In the genomic region with DNA sequence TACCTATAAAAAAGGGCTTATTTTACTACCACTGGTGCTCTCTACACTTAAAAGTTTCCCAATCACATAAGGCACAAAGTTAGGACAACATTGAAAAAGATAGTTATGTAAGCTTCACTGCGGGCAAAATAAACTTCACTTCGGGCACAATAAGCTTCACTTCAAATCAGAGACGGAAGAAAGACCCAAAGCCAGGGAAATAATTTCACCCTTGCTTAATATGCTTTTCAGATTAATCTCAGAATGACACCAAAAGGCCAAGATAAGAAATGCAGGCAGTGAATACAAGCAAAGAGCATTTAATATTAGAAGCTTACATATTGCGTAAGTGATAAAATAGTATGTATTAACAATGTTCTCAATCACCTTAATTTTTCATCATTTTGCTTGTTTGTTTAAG, we compare ENCODE assay signal across 9 cellular contexts.
A peak's percentile ranks its signal among the peaks of the same experiment; 100 is the strongest.
DNase-seq lines count a peak whose midpoint lies in the region; ATAC-seq and TF ChIP-seq lines count a peak whose summit lies in the region.
"Had no signal": no experiment of that assay in that cellular context is flagged by ENCODE, and none has a peak within 500 bp of the region (broad histone marks: within the 10 kb centered on the region; RNA-seq: fewer than 3 reads in every experiment).

No MANE protein-coding gene starts in this region.

- H3F3A ChIP-seq in DOHH2 (ENCODE audit: control insufficient read depth, insufficient read depth), result no peaks in the 10 kb centered on the region

- no peak for TF ChIP-seq POLR2A in NB4 (IDR thresholded peaks at IDR 0.05; ENCODE audit: extremely low read depth, insufficient read length)

- CTCF ChIA-PET in activated CD8-positive, alpha-beta memory T cell treated with anti-CD3 and anti-CD28 coated beads, Interleukin-2, amount 10 ng/mL, durations not matched to agents 7 days and 5 days (lab: Charles Lee), result interaction anchor here (1.0 kb wide), 1 partner anchor 224 kb away, joined by 3 read pairs; no protein-coding TSS in a partner anchor

- intact Hi-C loops in aorta (cut with DNase I), result loop anchor here (5.0 to 10.0 kb wide), 2 partner anchors 724 to 871 kb away; no protein-coding TSS in a partner anchor

- WGBS in aorta, 2 donors, result 14 to 18% methylated on average over 4 of the region's 4 CpGs

- H4K20me1 ChIP-seq in DOHH2 (ENCODE audit: control insufficient read depth, insufficient read depth, low read depth, low read length), result no peaks in the 10 kb centered on the region

- H3K36me3 ChIP-seq in DOHH2 (ENCODE audit: control insufficient read depth, low read length), result no peaks in the 10 kb centered on the region
- H3K36me3 ChIP-seq in aorta (ENCODE audit: control insufficient read depth in 1 of 2, insufficient read depth in 2 of 2, low read length in 1 of 2), result no peaks in the 10 kb centered on the region

- no peak overlapping the region for H3K4me3 Mint-ChIP-seq in osteocyte (ENCODE audit: unreplicated experiment)
- H3K4me3 Mint-ChIP-seq in activated CD8-positive, alpha-beta memory T cell treated with anti-CD3 and anti-CD28 coated beads, Interleukin-2, amount 10 ng/mL, durations not matched to agents 7 days and 5 days, result no peak overlapping the region
- H3K4me3 Mint-ChIP-seq: T-helper 17 cell had no signal

- peaks cover 16% of the 10 kb centered on the region for H3K4me1 Mint-ChIP-seq in osteocyte (ENCODE audit: unreplicated experiment)
- H3K4me1 Mint-ChIP-seq in activated CD8-positive, alpha-beta memory T cell treated with anti-CD3 and anti-CD28 coated beads, Interleukin-2, amount 10 ng/mL, durations not matched to agents 7 days and 5 days, result no peaks in the 10 kb centered on the region
- H3K4me1 Mint-ChIP-seq: T-helper 17 cell had no signal

- ATAC-seq in aorta (ENCODE audit: low FRiP score) (no peak), GM18867 (IDR thresholded peaks at IDR 0.05; ENCODE audit: unreplicated experiment) (no peak)
- no peak for ATAC-seq in activated CD8-positive, alpha-beta memory T cell treated with anti-CD3 and anti-CD28 coated beads, Interleukin-2, amount 10 ng/mL, durations not matched to agents 7 days and 5 days
- ATAC-seq: T-helper 17 cell had no signal

- H3K4me2 ChIP-seq in DOHH2 (ENCODE audit: low read length), result 0 out of 2 replicates have a peak overlapping the region, but pooled peaks have one; percentile 12

- H3K27ac Mint-ChIP-seq in osteocyte (ENCODE audit: unreplicated experiment), result peak overlapping the region; percentile 14
- no peak overlapping the region for H3K27ac Mint-ChIP-seq in activated CD8-positive, alpha-beta memory T cell treated with anti-CD3 and anti-CD28 coated beads, Interleukin-2, amount 10 ng/mL, durations not matched to agents 7 days and 5 days
- H3K27ac Mint-ChIP-seq: T-helper 17 cell had no signal

- H3K27ac ChIP-seq in DOHH2 (ENCODE audit: low read depth, low read length) (no peak overlapping the region), aorta (ENCODE audit: low read depth in 1 of 2, low read length in 2 of 2) (no peak overlapping the region)

- DNase-seq in NB4 (ENCODE audit: low read depth) (peak; percentile 56), dedifferentiated amniotic fluid mesenchymal stem cell (ENCODE audit: extremely low spot score) (peak; percentile 37), osteocyte (ENCODE audit: extremely low spot score, unreplicated experiment) (no peak), aorta (no peak), KG1 (lab: John Stamatoyannopoulos, UW) (no peak)
- no peak for DNase-seq in activated CD8-positive, alpha-beta memory T cell treated with anti-CD3 and anti-CD28 coated beads, Interleukin-2, amount 10 ng/mL, durations not matched to agents 7 days and 5 days
- DNase-seq: T-helper 17 cell had no signal

- no peak overlapping the region for H3K4me3 ChIP-seq in DOHH2 (ENCODE audit: low read length)
- H3K4me3 ChIP-seq in NB4 (ENCODE audit: low read depth, low read length), result no peak overlapping the region
- H3K4me3 ChIP-seq in aorta (ENCODE audit: low read length in 2 of 2), result no peak overlapping the region

- H3K36me3 Mint-ChIP-seq in osteocyte (ENCODE audit: unreplicated experiment), result no peaks in the 10 kb centered on the region
- H3K36me3 Mint-ChIP-seq in activated CD8-positive, alpha-beta memory T cell treated with anti-CD3 and anti-CD28 coated beads, Interleukin-2, amount 10 ng/mL, durations not matched to agents 7 days and 5 days, result no peaks in the 10 kb centered on the region

- no peaks in the 10 kb centered on the region for H3K9me3 Mint-ChIP-seq in osteocyte (ENCODE audit: unreplicated experiment)
- no peaks in the 10 kb centered on the region for H3K9me3 Mint-ChIP-seq in activated CD8-positive, alpha-beta memory T cell treated with anti-CD3 and anti-CD28 coated beads, Interleukin-2, amount 10 ng/mL, durations not matched to agents 7 days and 5 days (ENCODE audit: low read depth)

- no peaks in the 10 kb centered on the region for H3K9me3 ChIP-seq in DOHH2 (ENCODE audit: control insufficient read depth, insufficient read depth, low read length)
- H3K9me3 ChIP-seq in aorta (ENCODE audit: control insufficient read depth, low read length), result no peaks in the 10 kb centered on the region

- H3K79me2 ChIP-seq in DOHH2 (ENCODE audit: control insufficient read depth, low read length), result no peaks in the 10 kb centered on the region

- no peaks in the 10 kb centered on the region for H3K9me2 ChIP-seq in DOHH2 (replicated peaks; ENCODE audit: control insufficient read depth, low read length)

- peaks cover 18% of the 10 kb centered on the region for H3K27me3 ChIP-seq in DOHH2 (ENCODE audit: control insufficient read depth, low read length)
- no peaks in the 10 kb centered on the region for H3K27me3 ChIP-seq in aorta (ENCODE audit: control insufficient read depth in 1 of 2, insufficient read depth in 2 of 2, low read length in 1 of 2)

- TF ChIP-seq CTCF in DOHH2 (IDR thresholded peaks at IDR 0.05; ENCODE audit: low read depth, low read length, poor library complexity, severe bottlenecking) (peak; percentile 52), NB4 (IDR thresholded peaks at IDR 0.05; ENCODE audit: low read depth, low read length) (peak; percentile 24), osteocyte (IDR thresholded peaks at IDR 0.05) (peak; percentile 75)

- H3K27me3 Mint-ChIP-seq in osteocyte (ENCODE audit: unreplicated experiment), result no peaks in the 10 kb centered on the region
- H3K27me3 Mint-ChIP-seq in activated CD8-positive, alpha-beta memory T cell treated with anti-CD3 and anti-CD28 coated beads, Interleukin-2, amount 10 ng/mL, durations not matched to agents 7 days and 5 days, result peaks cover 38% of the 10 kb centered on the region

- H3K4me1 ChIP-seq in DOHH2 (ENCODE audit: control insufficient read depth, low read length), result peaks cover 5% of the 10 kb centered on the region
- no peaks in the 10 kb centered on the region for H3K4me1 ChIP-seq in aorta (ENCODE audit: control insufficient read depth in 1 of 2, insufficient read depth in 2 of 2, low read length in 2 of 2)

Comparison
In these comparisons a context has a peak if more than half of its experiments do, and no peak if none do; other contexts are left out.
1. CTCF ChIP-seq: peak in every context shown above with its lines; median percentile 75 in osteocyte; 52 in DOHH2; 24 in NB4.
2. DNase-seq: peak in NB4 (single experiment) and dedifferentiated amniotic fluid mesenchymal stem cell (single experiment); none in osteocyte (single experiment), aorta (0 of 2), activated CD8-positive, alpha-beta memory T cell treated with anti-CD3 and anti-CD28 coated beads, Interleukin-2, amount 10 ng/mL, durations not matched to agents 7 days and 5 days (single experiment) and KG1 (single experiment).